8 cellular contexts compared by ENCODE assay signal in the genomic region with DNA sequence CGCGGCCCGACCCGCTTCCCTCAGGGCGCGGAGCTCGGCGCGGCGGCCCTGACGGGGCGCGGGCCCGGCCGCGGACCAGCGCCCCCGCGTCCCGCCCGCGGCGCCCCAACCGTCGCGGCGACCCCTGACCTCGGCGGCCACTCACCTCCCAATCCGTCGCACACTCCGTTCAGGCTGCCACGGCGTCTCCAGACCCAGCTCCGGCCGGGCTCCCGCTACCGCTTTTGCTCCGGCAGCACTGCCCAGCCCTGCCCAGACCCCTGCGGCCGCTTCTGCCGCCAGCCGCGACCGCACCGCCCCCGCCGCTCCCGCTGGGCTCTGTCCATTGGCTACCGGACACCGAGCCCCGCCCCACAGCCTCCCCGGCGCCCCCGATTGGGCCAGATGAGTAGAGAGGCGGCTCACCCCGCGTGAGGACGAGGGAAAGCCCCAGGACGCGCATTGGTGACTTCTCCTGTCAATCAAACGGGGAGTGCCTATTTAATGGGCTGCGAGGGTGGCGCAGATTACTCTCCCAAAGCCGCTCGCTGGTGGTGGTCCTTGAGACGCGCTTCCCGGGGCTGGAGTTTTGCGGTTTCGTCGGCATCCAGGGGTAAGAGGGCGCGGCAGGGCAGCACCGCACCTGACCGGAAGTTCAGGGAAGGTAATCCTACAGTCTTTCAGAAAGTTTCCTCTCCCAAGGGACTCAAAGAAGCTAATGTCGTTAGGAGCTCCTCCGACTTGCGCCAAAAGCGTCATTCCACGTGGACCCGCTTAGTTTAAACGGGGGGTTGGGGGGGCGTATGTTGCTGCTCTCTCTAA. TPM values are rescaled to one million over a fixed set of nuclear protein-coding genes. Genes with fewer than 3 reads are reported as not detected.
DNase-seq lines count a peak whose midpoint lies in the region; ATAC-seq lines count a peak whose summit lies in the region.

A gene with protein sequence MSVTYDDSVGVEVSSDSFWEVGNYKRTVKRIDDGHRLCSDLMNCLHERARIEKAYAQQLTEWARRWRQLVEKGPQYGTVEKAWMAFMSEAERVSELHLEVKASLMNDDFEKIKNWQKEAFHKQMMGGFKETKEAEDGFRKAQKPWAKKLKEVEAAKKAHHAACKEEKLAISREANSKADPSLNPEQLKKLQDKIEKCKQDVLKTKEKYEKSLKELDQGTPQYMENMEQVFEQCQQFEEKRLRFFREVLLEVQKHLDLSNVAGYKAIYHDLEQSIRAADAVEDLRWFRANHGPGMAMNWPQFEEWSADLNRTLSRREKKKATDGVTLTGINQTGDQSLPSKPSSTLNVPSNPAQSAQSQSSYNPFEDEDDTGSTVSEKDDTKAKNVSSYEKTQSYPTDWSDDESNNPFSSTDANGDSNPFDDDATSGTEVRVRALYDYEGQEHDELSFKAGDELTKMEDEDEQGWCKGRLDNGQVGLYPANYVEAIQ (minus strand): TSS at position 274 of the 801 bp plus-strand sequence. CDS start 103,069 bp downstream, outside the sequence.

- peak; percentile 99 for ATAC-seq in naive thymus-derived CD4-positive, alpha-beta T cell
- ATAC-seq in stimulated activated memory B cell treated with anti-CD40 and anti-IgM and Interleukin-4, amounts not matched to agents 10 μg/mL and 1 μg/mL and 100 μg/mL, for 72 hours: peak; percentile 100

- H3K4me3 Mint-ChIP-seq in activated T-helper 1 cell treated with anti-CD3 and anti-CD28 coated beads, Interleukin-12 subunit alpha, Interleukin-12 subunit beta, Interleukin-2, Interleukin-4 antibody, amounts not matched to agents 30 ng/mL and 10 ng/mL and 1 ng/mL, durations not matched to agents 14 hours and 24 hours and 36 hours: peak within 1 kb of the TSS; percentile 92
- H3K4me3 Mint-ChIP-seq in naive thymus-derived CD4-positive, alpha-beta T cell: peak within 1 kb of the TSS; percentile 93 to 99 (median 98)
- H3K4me3 Mint-ChIP-seq in stimulated activated memory B cell treated with anti-CD40 and anti-IgM and Interleukin-4, amounts not matched to agents 10 μg/mL and 1 μg/mL and 100 μg/mL, for 72 hours: peak within 1 kb of the TSS; percentile 99

- peaks cover 9 to 17% of the 10 kb centered on the region in 2 donors for H3K4me1 ChIP-seq in naive thymus-derived CD4-positive, alpha-beta T cell (ENCODE audit: control insufficient read depth in 2 of 2, insufficient read depth in 2 of 2, low read length in 2 of 2)

- peaks cover 22% of the 10 kb centered on the region for H3K4me1 Mint-ChIP-seq in activated T-helper 1 cell treated with anti-CD3 and anti-CD28 coated beads, Interleukin-12 subunit alpha, Interleukin-12 subunit beta, Interleukin-2, Interleukin-4 antibody, amounts not matched to agents 30 ng/mL and 10 ng/mL and 1 ng/mL, durations not matched to agents 14 hours and 24 hours and 36 hours (ENCODE audit: low read depth)
- H3K4me1 Mint-ChIP-seq in naive thymus-derived CD4-positive, alpha-beta T cell: peaks cover 18 to 56% (median 42%) of the 10 kb centered on the region in 7 donors
- peaks cover 44% of the 10 kb centered on the region for H3K4me1 Mint-ChIP-seq in stimulated activated memory B cell treated with anti-CD40 and anti-IgM and Interleukin-4, amounts not matched to agents 10 μg/mL and 1 μg/mL and 100 μg/mL, for 72 hours

- peak within 1 kb of the TSS; percentile 83 for H3K27ac ChIP-seq in naive thymus-derived CD4-positive, alpha-beta T cell (ENCODE audit: low read depth, low read length)

- peak within 1 kb of the TSS; percentile 91 for H3K4me3 ChIP-seq in naive thymus-derived CD4-positive, alpha-beta T cell (ENCODE audit: low read length)

- CTCF ChIA-PET in naive thymus-derived CD4-positive, alpha-beta T cell (lab: Charles Lee): no interaction called here

- no peaks in the 10 kb centered on the region for H3K36me3 Mint-ChIP-seq in activated T-helper 1 cell treated with anti-CD3 and anti-CD28 coated beads, Interleukin-12 subunit alpha, Interleukin-12 subunit beta, Interleukin-2, Interleukin-4 antibody, amounts not matched to agents 30 ng/mL and 10 ng/mL and 1 ng/mL, durations not matched to agents 14 hours and 24 hours and 36 hours (ENCODE audit: low read depth)
- no peaks in the 10 kb centered on the region for H3K36me3 Mint-ChIP-seq in naive thymus-derived CD4-positive, alpha-beta T cell
- H3K36me3 Mint-ChIP-seq in stimulated activated memory B cell treated with anti-CD40 and anti-IgM and Interleukin-4, amounts not matched to agents 10 μg/mL and 1 μg/mL and 100 μg/mL, for 72 hours: no peaks in the 10 kb centered on the region

- H3K9me3 ChIP-seq in naive thymus-derived CD4-positive, alpha-beta T cell (ENCODE audit: control insufficient read depth in 2 of 3, low read length in 3 of 3): no peaks in the 10 kb centered on the region

- intact Hi-C loops in activated T-helper 1 cell treated with anti-CD3 and anti-CD28 coated beads, Interleukin-12 subunit alpha, Interleukin-12 subunit beta, Interleukin-2, Interleukin-4 antibody, amounts not matched to agents 30 ng/mL and 10 ng/mL and 1 ng/mL, durations not matched to agents 14 hours and 24 hours and 36 hours (cut with micrococcal nuclease): loop anchor here (1.0 kb wide), 4 partner anchors 15 to 400 kb away; partner anchors contain the start of genes ARFGAP3 and TTLL1
- intact Hi-C loops in naive thymus-derived CD4-positive, alpha-beta T cell (cut with micrococcal nuclease): loop anchor here (1.0 to 10.0 kb wide), 8 partner anchors 14 to 1630 kb away; partner anchors contain the start of genes ARFGAP3 (in 2 of the 2), TTLL1 (in 2 of the 2), POLDIP3 (in 1 of the 2) and TEF (in 1 of the 2)

- DNase-seq in EL (peak; percentile 99), GOT3 (lab: John Stamatoyannopoulos, UW) (peak; percentile 95), LHCN-M2 (ENCODE audit: low read depth) (peak; percentile 98), RPMI7951 (ENCODE audit: low read depth) (peak; percentile 97), fibroblast of gingiva (ENCODE audit: low read depth) (peak; percentile 99)
- DNase-seq in activated T-helper 1 cell treated with anti-CD3 and anti-CD28 coated beads, Interleukin-12 subunit alpha, Interleukin-12 subunit beta, Interleukin-2, Interleukin-4 antibody, amounts not matched to agents 30 ng/mL and 10 ng/mL and 1 ng/mL, durations not matched to agents 14 hours and 24 hours and 36 hours (ENCODE audit: low spot score): peak; percentile 99
- peak; percentile 95 to 99 (median 97) for DNase-seq in naive thymus-derived CD4-positive, alpha-beta T cell

- H3K36me3 ChIP-seq in naive thymus-derived CD4-positive, alpha-beta T cell (ENCODE audit: control insufficient read depth in 2 of 3, insufficient read depth in 3 of 3, low read length in 3 of 3): peaks cover 0 to 4% (median 0%) of the 10 kb centered on the region in 3 experiments

- H3K27me3 ChIP-seq in naive thymus-derived CD4-positive, alpha-beta T cell (ENCODE audit: control insufficient read depth in 2 of 2, insufficient read depth in 2 of 2, low read length in 2 of 2): no peaks in the 10 kb centered on the region

- H3K27ac Mint-ChIP-seq in activated T-helper 1 cell treated with anti-CD3 and anti-CD28 coated beads, Interleukin-12 subunit alpha, Interleukin-12 subunit beta, Interleukin-2, Interleukin-4 antibody, amounts not matched to agents 30 ng/mL and 10 ng/mL and 1 ng/mL, durations not matched to agents 14 hours and 24 hours and 36 hours: peak within 1 kb of the TSS; percentile 79
- peak within 1 kb of the TSS; percentile 87 to 98 (median 95) for H3K27ac Mint-ChIP-seq in naive thymus-derived CD4-positive, alpha-beta T cell
- H3K27ac Mint-ChIP-seq in stimulated activated memory B cell treated with anti-CD40 and anti-IgM and Interleukin-4, amounts not matched to agents 10 μg/mL and 1 μg/mL and 100 μg/mL, for 72 hours: peak within 1 kb of the TSS; percentile 95

- POLR2A ChIA-PET in naive thymus-derived CD4-positive, alpha-beta T cell (lab: Charles Lee): interaction anchor here (0.8 to 3.3 kb wide), 9 partner anchors 9 to 366 kb away, joined by 3 to 20 read pairs (median 5); partner anchors contain the start of genes ARFGAP3 and CYB5R3

- H3K9me3 Mint-ChIP-seq in activated T-helper 1 cell treated with anti-CD3 and anti-CD28 coated beads, Interleukin-12 subunit alpha, Interleukin-12 subunit beta, Interleukin-2, Interleukin-4 antibody, amounts not matched to agents 30 ng/mL and 10 ng/mL and 1 ng/mL, durations not matched to agents 14 hours and 24 hours and 36 hours: no peaks in the 10 kb centered on the region
- peaks cover 0 to 6% (median 0%) of the 10 kb centered on the region in 11 donors for H3K9me3 Mint-ChIP-seq in naive thymus-derived CD4-positive, alpha-beta T cell
- no peaks in the 10 kb centered on the region for H3K9me3 Mint-ChIP-seq in stimulated activated memory B cell treated with anti-CD40 and anti-IgM and Interleukin-4, amounts not matched to agents 10 μg/mL and 1 μg/mL and 100 μg/mL, for 72 hours

- H3K27me3 Mint-ChIP-seq in activated T-helper 1 cell treated with anti-CD3 and anti-CD28 coated beads, Interleukin-12 subunit alpha, Interleukin-12 subunit beta, Interleukin-2, Interleukin-4 antibody, amounts not matched to agents 30 ng/mL and 10 ng/mL and 1 ng/mL, durations not matched to agents 14 hours and 24 hours and 36 hours (ENCODE audit: insufficient read depth): peaks cover 9% of the 10 kb centered on the region
- H3K27me3 Mint-ChIP-seq in naive thymus-derived CD4-positive, alpha-beta T cell: peaks cover 0 to 5% (median 0%) of the 10 kb centered on the region in 5 donors
- no peaks in the 10 kb centered on the region for H3K27me3 Mint-ChIP-seq in stimulated activated memory B cell treated with anti-CD40 and anti-IgM and Interleukin-4, amounts not matched to agents 10 μg/mL and 1 μg/mL and 100 μg/mL, for 72 hours

RNA-seq across cellular contexts. Expression of the gene that starts here (rescaled TPM):
- total RNA-seq in LHCN-M2 (2014; rRNA removed): 66.3 and 66.8 TPM in 2 replicates
- 44.8 TPM for polyA plus RNA-seq in LHCN-M2 (2012)
- 26.6 and 32.0 TPM in 2 replicates for total RNA-seq in RPMI7951 (2014; rRNA removed; shearing (Covaris generic))
- total RNA-seq in activated T-helper 1 cell treated with anti-CD3 and anti-CD28 coated beads, Interleukin-12 subunit alpha, Interleukin-12 subunit beta, Interleukin-2, Interleukin-4 antibody, amounts not matched to agents 30 ng/mL and 10 ng/mL and 1 ng/mL, durations not matched to agents 14 hours and 24 hours and 36 hours: 30.5 and 31.7 TPM in 2 replicates
- total RNA-seq in naive thymus-derived CD4-positive, alpha-beta T cell: 10 to 100 TPM; 27.6 to 62.5 (median 38.1) TPM
- polyA plus RNA-seq in naive thymus-derived CD4-positive, alpha-beta T cell: 10 to 100 TPM; 26.6 to 36.3 TPM

Comparison
In these comparisons a context has a peak if more than half of its experiments do, and no peak if none do; other contexts are left out.
1. Peak in every context shown above with its lines: DNase-seq, ATAC-seq, H3K4me3 ChIP-seq and H3K27ac ChIP-seq.